In the genomic region with DNA sequence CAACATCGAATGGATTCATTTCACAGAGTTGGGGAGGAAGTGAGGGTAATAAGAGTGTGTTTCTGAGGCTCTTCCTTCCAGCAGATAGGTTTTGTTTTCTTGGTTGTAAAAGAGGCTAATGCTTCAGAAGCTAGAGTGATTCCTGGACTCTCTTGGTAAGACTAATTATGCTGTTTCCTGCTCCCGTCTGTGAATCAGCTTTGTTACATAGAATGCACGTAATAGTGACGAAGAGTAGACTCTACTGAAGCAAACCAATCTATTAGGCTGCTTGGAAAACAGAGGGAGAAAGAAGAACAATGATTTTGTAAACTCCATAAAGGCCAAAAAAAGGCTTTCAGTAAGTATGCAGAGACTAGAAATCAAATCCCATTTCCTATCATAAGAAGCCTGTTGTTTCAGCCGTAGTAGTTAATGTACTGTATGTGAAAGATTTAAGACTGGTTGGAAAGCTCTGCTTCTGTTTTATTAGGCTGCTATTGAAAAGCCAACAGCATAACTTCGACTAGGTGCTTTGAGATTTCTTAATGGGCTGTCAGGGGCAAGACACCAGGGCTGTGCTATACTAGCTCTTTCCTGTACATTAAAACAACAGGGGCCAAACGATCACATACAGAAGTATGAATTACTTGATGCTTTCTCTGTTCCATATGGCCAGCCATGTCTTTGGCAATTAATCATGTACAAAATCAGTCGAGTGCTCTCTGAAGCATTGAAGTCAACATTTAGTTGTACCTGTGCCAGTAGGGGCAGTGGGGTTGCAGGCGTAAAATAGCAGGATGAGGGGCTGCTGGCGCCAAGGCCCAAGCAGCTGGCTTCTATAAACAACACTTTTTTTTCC, we compare ENCODE assay signal across 18 cellular contexts.
DNase-seq lines count a peak whose midpoint lies in the region; TF ChIP-seq lines count a peak whose summit lies in the region.
"Had no signal": no experiment of that assay in that cellular context is flagged by ENCODE, and none has a peak within 500 bp of the region (broad histone marks: within the 10 kb centered on the region; RNA-seq: fewer than 3 reads in every experiment).

No MANE protein-coding gene starts in this region.

- no peaks in the 10 kb centered on the region for H3K9me2 ChIP-seq in Karpas-422 (replicated peaks; ENCODE audit: insufficient read depth, low read length)

- H3K9me3 ChIP-seq in Karpas-422 (ENCODE audit: low read length), result no peaks in the 10 kb centered on the region
- H3K9me3 ChIP-seq: mucosa of descending colon, ovary, spleen, stomach had no signal

- no peak overlapping the region for H3K4me2 ChIP-seq in Karpas-422 (ENCODE audit: low read depth, low read length, poor library complexity, severe bottlenecking)

- H3K4me3 ChIP-seq in fibroblast of pulmonary artery (replicated peaks; ENCODE audit: low read depth, low read length) (no peak overlapping the region), Karpas-422 (ENCODE audit: low read length) (no peak overlapping the region)
- H3K4me3 ChIP-seq: mucosa of descending colon, ovary, spleen, stomach had no signal

- no peak overlapping the region for H3K27ac ChIP-seq in Karpas-422 (ENCODE audit: low read length)
- H3K27ac ChIP-seq: ovary, spleen, stomach had no signal

- H3K36me3 ChIP-seq in Karpas-422 (ENCODE audit: insufficient read depth, low read length), result no peaks in the 10 kb centered on the region
- H3K36me3 ChIP-seq: ovary, spleen, stomach had no signal

- H3K9ac ChIP-seq in Karpas-422 (ENCODE audit: low read length), result no peak overlapping the region

- no peaks in the 10 kb centered on the region for H4K20me1 ChIP-seq in Karpas-422 (ENCODE audit: insufficient read depth, low read depth, low read length)

- H3K79me2 ChIP-seq in Karpas-422 (ENCODE audit: low read length), result peaks cover 56% of the 10 kb centered on the region

- no peak for TF ChIP-seq CTCF in fibroblast of pulmonary artery (IDR thresholded peaks at IDR 0.05; ENCODE audit: low read length, missing control alignments)

- no peak overlapping the region for H2AFZ ChIP-seq in Karpas-422 (ENCODE audit: low read length)

- H3K27me3 ChIP-seq in Karpas-422 (ENCODE audit: low read length), result no peaks in the 10 kb centered on the region
- H3K27me3 ChIP-seq: ovary, spleen, stomach had no signal

- DNase-seq in DMS79 treated with DMSO at 0.1 percent for 48 hours (lab: John Stamatoyannopoulos, UW) (peak; percentile 89), NCI-H1105 (lab: John Stamatoyannopoulos, UW) (peak; percentile 95), NCI-H524 treated with DMSO at 0.1 percent for 48 hours (lab: John Stamatoyannopoulos, UW) (peak; percentile 57), fibroblast of pulmonary artery (ENCODE audit: low read depth) (peak; percentile 27), Karpas-422 (no peak), RKO (ENCODE audit: low spot score) (no peak), GDM1 (lab: John Stamatoyannopoulos, UW) (no peak), globus pallidus (ENCODE audit: low spot score) (no peak)
- DNase-seq: activated CD4-positive, alpha-beta T cell treated with anti-CD3 and anti-CD28 coated beads for 48 hours; activated T-cell treated with anti-CD3 and anti-CD28 coated beads, Interleukin-2, amount 50 U/mL, for 24 hours; amniotic stem cell; GOT3; head of caudate nucleus; MM.1S; mucosa of descending colon; ovary; spleen; stomach had no signal

- H3K4me1 ChIP-seq in Karpas-422 (ENCODE audit: low read length), result peaks cover 10% of the 10 kb centered on the region
- H3K4me1 ChIP-seq: stomach had no signal

Comparison
In these comparisons a context has a peak if more than half of its experiments do, and no peak if none do; other contexts are left out.
1. DNase-seq: peak in DMS79 treated with DMSO at 0.1 percent for 48 hours (single experiment), NCI-H1105 (single experiment), NCI-H524 treated with DMSO at 0.1 percent for 48 hours (single experiment) and fibroblast of pulmonary artery (single experiment); none in Karpas-422 (single experiment), RKO (single experiment), GDM1 (single experiment) and globus pallidus (single experiment).